16 cellular contexts compared by ENCODE assay signal in genomic region chr3:12155264-12155663, GRCh38. TPM values are rescaled to one million over a fixed set of nuclear protein-coding genes. Genes with fewer than 3 reads are reported as not detected.
"Had no signal": no experiment of that assay in that cellular context is flagged by ENCODE, and none has a peak within 500 bp of the region (broad histone marks: within the 10 kb centered on the region; RNA-seq: fewer than 3 reads in every experiment).

No MANE protein-coding gene starts in this region.

- H3K4me1 ChIP-seq: upper lobe of right lung had no signal

- H3K9me3 ChIP-seq: heart left ventricle, left lung, suprapubic skin, upper lobe of right lung had no signal

- ATAC-seq: natural killer cell treated with Interleukin-12 subunit alpha and Interleukin-12 subunit beta and Interleukin-15 and Interleukin-18, amount 100 ng/mL, for 72 hours; T-helper 17 cell; WTC11 had no signal

- H3K36me3 ChIP-seq: left lung, upper lobe of right lung had no signal

- H3K4me3 ChIP-seq: heart left ventricle, left lung, skin epidermis, suprapubic skin, upper lobe of right lung had no signal

- H3K27ac ChIP-seq: left lung, skin epidermis, suprapubic skin, upper lobe of right lung had no signal

- H3K27me3 ChIP-seq: suprapubic skin, upper lobe of right lung had no signal

- DNase-seq: activated CD4-positive, alpha-beta T cell treated with anti-CD3 and anti-CD28 coated beads for 48 hours; activated CD8-positive, alpha-beta memory T cell treated with anti-CD3 and anti-CD28 coated beads for 24 hours; aorta; left lung; mesendoderm; posterior cingulate gyrus; stimulated activated CD4-positive, alpha-beta T cell treated with anti-CD3 and anti-CD28 coated beads, Interleukin-4, amount 100 ng/mL, for 24 hours; stimulated activated naive CD4-positive, alpha-beta T cell; T-helper 17 cell; upper lobe of right lung had no signal

RNA-seq across cellular contexts. Expression of gene TIMP4, which starts 3.4 kb away (rescaled TPM):
- total RNA-seq: activated T-helper 1 cell treated with anti-CD3 and anti-CD28 coated beads, Interleukin-12 subunit alpha, Interleukin-12 subunit beta, Interleukin-2, Interleukin-4 antibody, amounts not matched to agents 30 ng/mL and 10 ng/mL and 1 ng/mL, durations not matched to agents 14 hours and 24 hours and 36 hours; natural killer cell treated with Interleukin-12 subunit alpha and Interleukin-12 subunit beta and Interleukin-15 and Interleukin-18, amount 100 ng/mL, for 72 hours; T-helper 17 cell had no signal
